Comparison of ENCODE assay signal across 23 cellular contexts in the genomic region with DNA sequence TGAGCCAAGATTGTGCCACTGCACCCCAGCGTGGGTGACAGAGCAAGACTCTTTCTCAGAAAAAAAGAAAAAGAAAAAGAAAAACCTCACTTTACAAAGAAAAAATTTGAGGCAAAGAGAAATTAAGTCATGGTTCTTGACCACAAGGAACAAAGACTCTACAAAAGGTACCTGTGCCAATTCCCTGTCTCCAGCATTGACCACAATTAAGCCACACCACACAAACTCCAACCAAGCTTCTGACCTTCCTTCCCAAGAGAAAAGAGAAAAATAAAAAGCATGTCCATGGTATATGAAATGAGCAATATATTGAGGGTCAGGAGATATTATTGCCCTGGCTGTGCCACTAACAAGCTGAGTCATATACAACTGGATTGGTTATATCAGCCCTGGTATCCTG.
"Had no signal": no experiment of that assay in that cellular context is flagged by ENCODE, and none has a peak within 500 bp of the region (broad histone marks: within the 10 kb centered on the region; RNA-seq: fewer than 3 reads in every experiment).

No MANE protein-coding gene starts in this region.

- ATAC-seq: effector memory CD8-positive, alpha-beta T cell; esophagus mucosa; gastrocnemius medialis; heart right ventricle; left cardiac atrium; left lung; left ventricle myocardium superior; lower lobe of right lung; mucosa of descending colon had no signal

- DNase-seq: colonic mucosa; cortex of kidney; effector CD8-positive, alpha-beta T cell; effector memory CD8-positive, alpha-beta T cell; endodermal cell; erythroblast; esophagus squamous epithelium; foreskin fibroblast; foreskin melanocyte; gastrocnemius medialis; glutamatergic neuron; head of caudate nucleus; heart right ventricle; hippocampal formation; left cardiac atrium; left lung; left ventricle myocardium superior; lower lobe of right lung; mesenchymal stem cell; mucosa of descending colon; naive B cell had no signal

- H3K4me3 ChIP-seq: colonic mucosa, esophagus squamous epithelium, gastrocnemius medialis, heart right ventricle, left lung, lower lobe of right lung, mucosa of descending colon had no signal

- H3K27ac ChIP-seq: colonic mucosa, epithelial cell of prostate, esophagus squamous epithelium, gastrocnemius medialis, heart right ventricle, left lung, lower lobe of right lung had no signal
